In the genomic region with DNA sequence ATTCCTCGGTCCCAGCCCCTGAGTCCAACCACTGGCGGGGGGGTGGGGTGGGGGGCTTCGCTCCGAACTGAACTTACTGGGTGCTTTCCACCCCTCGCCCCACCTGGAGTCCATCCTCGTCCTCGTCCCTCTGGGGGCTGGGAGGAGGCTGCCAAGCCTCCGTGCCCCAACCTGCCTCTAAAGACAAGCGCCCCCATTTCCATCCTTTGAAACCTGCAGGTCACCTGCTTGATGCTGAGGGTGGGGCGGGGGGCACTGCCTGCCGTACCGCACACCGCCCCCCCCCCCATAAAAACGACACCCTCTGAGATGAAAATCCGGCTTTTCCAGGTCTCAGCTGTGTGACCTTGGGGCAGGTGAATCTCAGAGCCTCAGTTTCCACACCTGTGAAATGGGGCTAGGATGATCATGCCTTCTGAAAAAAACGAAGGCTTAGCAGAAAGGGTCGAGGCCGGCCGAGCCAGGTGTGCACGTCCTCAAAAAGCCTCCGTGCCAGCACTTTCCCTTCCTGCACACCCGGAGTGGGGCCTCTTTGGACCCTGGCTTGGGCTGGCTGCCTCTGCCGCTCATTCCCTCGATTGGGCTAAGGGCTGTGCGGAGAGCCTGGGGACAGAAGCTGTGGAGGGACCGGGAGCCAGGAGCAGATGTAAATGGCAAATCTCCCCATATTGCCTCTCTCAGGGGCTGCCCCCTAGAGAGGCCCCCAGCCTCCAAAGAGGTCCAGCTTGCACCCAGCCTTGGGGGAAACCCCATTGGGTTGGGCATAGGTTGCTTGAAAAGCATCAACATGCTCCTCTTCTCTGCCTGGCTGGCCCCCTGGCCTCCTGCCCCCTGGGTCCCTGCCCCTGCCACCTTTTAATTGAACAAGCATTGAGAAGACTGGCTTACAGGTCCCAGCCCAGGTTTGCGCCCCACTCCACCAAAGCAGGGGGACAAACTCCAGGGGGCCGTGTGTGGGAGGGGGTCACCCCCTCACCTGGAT, we compare ENCODE assay signal across 10 cellular contexts. TPM values are rescaled to one million over a fixed set of nuclear protein-coding genes. Genes with fewer than 3 reads are reported as not detected.
DNase-seq lines count a peak whose midpoint lies in the region; ATAC-seq and TF ChIP-seq lines count a peak whose summit lies in the region.
"Had no signal": no experiment of that assay in that cellular context is flagged by ENCODE, and none has a peak within 500 bp of the region (broad histone marks: within the 10 kb centered on the region; RNA-seq: fewer than 3 reads in every experiment).

No MANE protein-coding gene starts in this region.

- H3K4me3 Mint-ChIP-seq in CD14-positive monocyte: peak overlapping the region in 1 of 2 donors; percentile 67

- H3K9me3 Mint-ChIP-seq in CD14-positive monocyte: peaks cover 0 to 10% (median 3%) of the 10 kb centered on the region in 7 donors

- H3K9me3 ChIP-seq in Peyer's patch (no peaks in the 10 kb centered on the region), right atrium auricular region (no peaks in the 10 kb centered on the region)
- H3K9me3 ChIP-seq: pancreas had no signal

- TF ChIP-seq POLR2A in Peyer's patch (IDR thresholded peaks at IDR 0.05): no peak

- ATAC-seq in omental fat pad (ENCODE audit: low FRiP score) (no peak), HG02870 (IDR thresholded peaks at IDR 0.05; ENCODE audit: unreplicated experiment) (no peak)

- peak overlapping the region in 1 of 4 donors; percentile 34 for H3K4me3 ChIP-seq in Peyer's patch
- H3K4me3 ChIP-seq in right atrium auricular region: peak overlapping the region; percentile 47 to 63

- peaks cover 7% of the 10 kb centered on the region for H3K4me1 Mint-ChIP-seq in CD14-positive monocyte

- H3K27ac ChIP-seq in Peyer's patch (no peak overlapping the region), right atrium auricular region (peak overlapping the region; percentile 11 to 81)
- H3K27ac ChIP-seq: pancreas had no signal

- peak; percentile 36 for DNase-seq in CD14-positive monocyte (ENCODE audit: low spot score)
- DNase-seq in Peyer's patch: peak in 2 of 3 donors; percentile 29 to 40
- no peak for DNase-seq in right atrium auricular region (ENCODE audit: low spot score)
- peak; percentile 7 for DNase-seq in omental fat pad (ENCODE audit: low spot score)
- DNase-seq in SW 1271 (lab: John Stamatoyannopoulos, UW): no peak
- no peak for DNase-seq in NCI-H2081 treated with DMSO at 0.1 percent for 48 hours (lab: John Stamatoyannopoulos, UW)
- no peak for DNase-seq in stimulated activated CD4-positive, alpha-beta T cell treated with anti-CD3 and anti-CD28 coated beads, Interleukin-15, amount 100 ng/mL, for 24 hours
- DNase-seq: NCI-H1436 treated with DMSO at 0.1 percent for 48 hours had no signal

- H3K4me1 ChIP-seq in Peyer's patch: peaks cover 0 to 34% (median 21%) of the 10 kb centered on the region in 4 donors
- peaks cover 0 to 45% of the 10 kb centered on the region in 2 donors for H3K4me1 ChIP-seq in right atrium auricular region

- H3K27me3 ChIP-seq in Peyer's patch (peaks cover 0 to 42% of the 10 kb centered on the region in 2 donors), right atrium auricular region (no peaks in the 10 kb centered on the region)

- no peak overlapping the region for H3K27ac Mint-ChIP-seq in CD14-positive monocyte

- H3K27me3 Mint-ChIP-seq in CD14-positive monocyte (ENCODE audit: low read depth in 3 of 3): peaks cover 36 to 71% (median 55%) of the 10 kb centered on the region in 3 donors

- intact Hi-C loops in CD14-positive monocyte (cut with micrococcal nuclease): no loop called here

- H3K36me3 Mint-ChIP-seq in CD14-positive monocyte: no peaks in the 10 kb centered on the region

- TF ChIP-seq CTCF in CD14-positive monocyte (IDR thresholded peaks at IDR 0.05): no peak
- no peak for TF ChIP-seq CTCF in Peyer's patch (IDR thresholded peaks at IDR 0.05)
- TF ChIP-seq CTCF in right atrium auricular region (IDR thresholded peaks at IDR 0.05): no peak
- TF ChIP-seq CTCF in omental fat pad (IDR thresholded peaks at IDR 0.05): no peak

- H3K36me3 ChIP-seq in Peyer's patch: no peaks in the 10 kb centered on the region
- H3K36me3 ChIP-seq in right atrium auricular region: no peaks in the 10 kb centered on the region
- H3K36me3 ChIP-seq: pancreas had no signal

RNA-seq across cellular contexts. Expression of gene ELFN1, which starts 1.1 kb away (rescaled TPM):
- polyA plus RNA-seq in CD14-positive monocyte: not detected
- under 1 TPM in 1 of 4 donors, not detected in 3; 0.80 TPM for total RNA-seq in Peyer's patch
- total RNA-seq in right atrium auricular region: 10 to 100 TPM in 1 of 2 donors, 1 to 10 TPM in 1; 6.5 to 15.3 TPM
- total RNA-seq in omental fat pad: 1 to 10 TPM; 3.8 to 6.0 (median 4.1) TPM

Comparison
In these comparisons a context has a peak if more than half of its experiments do, and no peak if none do; other contexts are left out.
1. DNase-seq: peak in CD14-positive monocyte (single experiment), Peyer's patch (2 of 3) and omental fat pad (single experiment); none in right atrium auricular region (single experiment), SW 1271 (0 of 2), NCI-H2081 treated with DMSO at 0.1 percent for 48 hours (single experiment) and stimulated activated CD4-positive, alpha-beta T cell treated with anti-CD3 and anti-CD28 coated beads, Interleukin-15, amount 100 ng/mL, for 24 hours (single experiment).
2. H3K27ac ChIP-seq: peak in right atrium auricular region (2 of 2); none in Peyer's patch (0 of 4).